Comparison of ENCODE assay signal across 11 cellular contexts in the genomic region with DNA sequence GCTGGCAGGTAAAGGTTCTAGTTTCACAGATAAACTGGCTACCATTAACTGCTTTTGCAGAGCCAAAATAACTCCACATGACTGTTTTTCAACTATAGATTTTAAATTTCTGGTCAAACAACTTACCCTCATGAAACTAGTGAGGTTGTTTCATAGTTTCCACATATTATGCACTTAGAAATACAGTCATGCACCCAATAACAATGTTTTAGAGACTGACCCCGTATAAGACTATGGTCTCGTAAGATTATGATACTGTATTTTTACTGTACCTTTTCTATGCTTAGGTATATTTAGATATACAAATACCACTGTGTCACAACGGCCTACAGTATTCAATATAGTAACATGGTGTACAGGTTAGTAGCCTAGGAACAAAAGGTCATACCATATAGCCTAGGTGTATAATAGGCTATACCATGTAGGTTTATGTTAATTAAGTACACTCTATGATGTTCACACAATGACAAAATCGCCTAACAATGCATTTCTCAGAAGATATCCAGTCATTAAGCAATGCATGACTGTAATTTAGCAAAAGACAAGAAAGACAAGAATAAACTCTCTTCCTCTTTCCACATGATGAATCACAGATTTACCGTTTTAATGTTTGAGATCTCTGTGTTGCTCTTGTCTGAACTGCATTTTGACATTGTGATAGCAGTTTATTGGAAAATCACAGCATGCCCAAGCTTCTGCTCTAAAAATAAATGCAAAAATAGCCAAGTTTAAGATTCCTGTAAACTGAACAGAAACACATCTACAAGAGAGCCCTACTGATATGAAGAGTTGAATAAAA. TPM values are rescaled to one million over a fixed set of nuclear protein-coding genes. Genes with fewer than 3 reads are reported as not detected.
A peak's percentile ranks its signal among the peaks of the same experiment; 100 is the strongest.
DNase-seq lines count a peak whose midpoint lies in the region; ATAC-seq lines count a peak whose summit lies in the region.
"Had no signal": no experiment of that assay in that cellular context is flagged by ENCODE, and none has a peak within 500 bp of the region (broad histone marks: within the 10 kb centered on the region; RNA-seq: fewer than 3 reads in every experiment).

No MANE protein-coding gene starts in this region.

- H3K36me3 Mint-ChIP-seq in T-cell = peaks cover 17% of the 10 kb centered on the region
- H3K36me3 Mint-ChIP-seq in activated T-helper 2 cell treated with anti-CD3 and anti-CD28 coated beads, Interferon-gamma antibody, Interleukin-2, Interleukin-4, amounts not matched to agents 10 μg/mL and 5 μg/mL and 100 μg/mL, durations not matched to agents 14 hours and 24 hours and 36 hours (ENCODE audit: low read depth) = peaks cover 17% of the 10 kb centered on the region

- CTCF ChIA-PET in T-cell (lab: Charles Lee) = no interaction called here

- peaks cover 6 to 8% (median 7%) of the 10 kb centered on the region in 3 donors for H3K9me3 Mint-ChIP-seq in T-cell
- H3K9me3 Mint-ChIP-seq in stimulated activated naive CD8-positive, alpha-beta T cell treated with anti-CD3 and anti-CD28 coated beads, Interleukin-15, amount 100 ng/mL, for 72 hours = peaks cover 5 to 7% of the 10 kb centered on the region in 2 donors
- peaks cover 8% of the 10 kb centered on the region for H3K9me3 Mint-ChIP-seq in activated T-helper 2 cell treated with anti-CD3 and anti-CD28 coated beads, Interferon-gamma antibody, Interleukin-2, Interleukin-4, amounts not matched to agents 10 μg/mL and 5 μg/mL and 100 μg/mL, durations not matched to agents 14 hours and 24 hours and 36 hours

- POLR2A ChIA-PET in T-cell (lab: Charles Lee) = no interaction called here

- peak overlapping the region in 1 of 3 donors; percentile 7 for H3K4me3 Mint-ChIP-seq in T-cell
- H3K4me3 Mint-ChIP-seq in stimulated activated naive CD8-positive, alpha-beta T cell treated with anti-CD3 and anti-CD28 coated beads, Interleukin-15, amount 100 ng/mL, for 72 hours = no peak overlapping the region
- H3K4me3 Mint-ChIP-seq in activated T-helper 2 cell treated with anti-CD3 and anti-CD28 coated beads, Interferon-gamma antibody, Interleukin-2, Interleukin-4, amounts not matched to agents 10 μg/mL and 5 μg/mL and 100 μg/mL, durations not matched to agents 14 hours and 24 hours and 36 hours (ENCODE audit: low read depth) = no peak overlapping the region
- H3K4me3 Mint-ChIP-seq: nephron progenitor cell had no signal

- no peaks in the 10 kb centered on the region for H3K27me3 Mint-ChIP-seq in T-cell
- no peaks in the 10 kb centered on the region for H3K27me3 Mint-ChIP-seq in stimulated activated naive CD8-positive, alpha-beta T cell treated with anti-CD3 and anti-CD28 coated beads, Interleukin-15, amount 100 ng/mL, for 72 hours
- no peaks in the 10 kb centered on the region for H3K27me3 Mint-ChIP-seq in activated T-helper 2 cell treated with anti-CD3 and anti-CD28 coated beads, Interferon-gamma antibody, Interleukin-2, Interleukin-4, amounts not matched to agents 10 μg/mL and 5 μg/mL and 100 μg/mL, durations not matched to agents 14 hours and 24 hours and 36 hours (ENCODE audit: low read depth)

- peaks cover 83 to 88% (median 88%) of the 10 kb centered on the region in 3 donors for H3K4me1 Mint-ChIP-seq in T-cell
- H3K4me1 Mint-ChIP-seq in stimulated activated naive CD8-positive, alpha-beta T cell treated with anti-CD3 and anti-CD28 coated beads, Interleukin-15, amount 100 ng/mL, for 72 hours = peaks cover 86% of the 10 kb centered on the region
- H3K4me1 Mint-ChIP-seq in activated T-helper 2 cell treated with anti-CD3 and anti-CD28 coated beads, Interferon-gamma antibody, Interleukin-2, Interleukin-4, amounts not matched to agents 10 μg/mL and 5 μg/mL and 100 μg/mL, durations not matched to agents 14 hours and 24 hours and 36 hours (ENCODE audit: low read depth) = peaks cover 19% of the 10 kb centered on the region

- no peak for DNase-seq in activated CD4-positive, CD25-positive, alpha-beta regulatory T cell treated with anti-CD3 and anti-CD28 coated beads, Interleukin-2, amount 50 U/mL, for 72 hours
- DNase-seq in T-cell (no peak), foreskin melanocyte (peak; percentile 80)
- no peak for DNase-seq in stimulated activated naive CD8-positive, alpha-beta T cell treated with anti-CD3 and anti-CD28 coated beads, Interleukin-15, amount 100 ng/mL, for 72 hours
- DNase-seq in stimulated activated naive CD4-positive, alpha-beta T cell treated with Interleukin-2 at 50 U/mL for 16 hours (lab: John Stamatoyannopoulos, UW) = no peak
- no peak for DNase-seq in activated T-helper 2 cell treated with anti-CD3 and anti-CD28 coated beads, Interferon-gamma antibody, Interleukin-2, Interleukin-4, amounts not matched to agents 10 μg/mL and 5 μg/mL and 100 μg/mL, durations not matched to agents 14 hours and 24 hours and 36 hours (ENCODE audit: low spot score)
- DNase-seq: nephron progenitor cell, PC-9 had no signal

- H3K27ac Mint-ChIP-seq in T-cell = peak overlapping the region; percentile 29 to 69
- H3K27ac Mint-ChIP-seq in stimulated activated naive CD8-positive, alpha-beta T cell treated with anti-CD3 and anti-CD28 coated beads, Interleukin-15, amount 100 ng/mL, for 72 hours = no peak overlapping the region
- H3K27ac Mint-ChIP-seq in activated T-helper 2 cell treated with anti-CD3 and anti-CD28 coated beads, Interferon-gamma antibody, Interleukin-2, Interleukin-4, amounts not matched to agents 10 μg/mL and 5 μg/mL and 100 μg/mL, durations not matched to agents 14 hours and 24 hours and 36 hours = no peak overlapping the region
- H3K27ac Mint-ChIP-seq: nephron progenitor cell had no signal

- peak; percentile 68 to 75 for ATAC-seq in activated CD4-positive, CD25-positive, alpha-beta regulatory T cell treated with anti-CD3 and anti-CD28 coated beads, Interleukin-2, amount 50 U/mL, for 24 hours
- ATAC-seq in T-cell (replicated peaks in 1 of 4) (no peak), GM18873 (IDR thresholded peaks at IDR 0.05; ENCODE audit: low FRiP score, unreplicated experiment) (no peak)
- peak; percentile 46 for ATAC-seq in stimulated activated naive CD8-positive, alpha-beta T cell treated with anti-CD3 and anti-CD28 coated beads, Interleukin-15, amount 100 ng/mL, for 72 hours
- ATAC-seq: K562 had no signal

- intact Hi-C loops in activated T-helper 2 cell treated with anti-CD3 and anti-CD28 coated beads, Interferon-gamma antibody, Interleukin-2, Interleukin-4, amounts not matched to agents 10 μg/mL and 5 μg/mL and 100 μg/mL, durations not matched to agents 14 hours and 24 hours and 36 hours (cut with micrococcal nuclease) = no loop called here

RNA-seq across cellular contexts. Expression of a gene that starts 17.1 kb away (rescaled TPM):
- total RNA-seq in T-cell = 10 to 100 TPM; 40.1 to 62.8 (median 57.8) TPM
- total RNA-seq in activated T-helper 2 cell treated with anti-CD3 and anti-CD28 coated beads, Interferon-gamma antibody, Interleukin-2, Interleukin-4, amounts not matched to agents 10 μg/mL and 5 μg/mL and 100 μg/mL, durations not matched to agents 14 hours and 24 hours and 36 hours = 64.0 and 67.1 TPM in 2 replicates

Comparison
In these comparisons a context has a peak if more than half of its experiments do, and no peak if none do; other contexts are left out.
1. ATAC-seq: peak in activated CD4-positive, CD25-positive, alpha-beta regulatory T cell treated with anti-CD3 and anti-CD28 coated beads, Interleukin-2, amount 50 U/mL, for 24 hours (2 of 2) and stimulated activated naive CD8-positive, alpha-beta T cell treated with anti-CD3 and anti-CD28 coated beads, Interleukin-15, amount 100 ng/mL, for 72 hours (single experiment); none in T-cell (0 of 4) and GM18873 (single experiment).
2. H3K27ac Mint-ChIP-seq: peak in T-cell (2 of 2); none in stimulated activated naive CD8-positive, alpha-beta T cell treated with anti-CD3 and anti-CD28 coated beads, Interleukin-15, amount 100 ng/mL, for 72 hours (0 of 2) and activated T-helper 2 cell treated with anti-CD3 and anti-CD28 coated beads, Interferon-gamma antibody, Interleukin-2, Interleukin-4, amounts not matched to agents 10 μg/mL and 5 μg/mL and 100 μg/mL, durations not matched to agents 14 hours and 24 hours and 36 hours (single experiment).